Comparison of ENCODE assay signal across 19 cellular contexts in genomic region chr6:142879076-142879475, GRCh38.
A peak's percentile ranks its signal among the peaks of the same experiment; 100 is the strongest.
DNase-seq lines count a peak whose midpoint lies in the region; ATAC-seq and TF ChIP-seq lines count a peak whose summit lies in the region.
"Had no signal": no experiment of that assay in that cellular context is flagged by ENCODE, and none has a peak within 500 bp of the region (broad histone marks: within the 10 kb centered on the region; RNA-seq: fewer than 3 reads in every experiment).

No MANE protein-coding gene starts in this region.

- no peaks in the 10 kb centered on the region for H3K9me3 ChIP-seq in CD8-positive, alpha-beta memory T cell (ENCODE audit: low read length)
- H3K9me3 ChIP-seq in psoas muscle, result no peaks in the 10 kb centered on the region
- H3K9me3 ChIP-seq: left lung, thyroid gland had no signal

- no peaks in the 10 kb centered on the region for H3K36me3 ChIP-seq in CD8-positive, alpha-beta memory T cell (ENCODE audit: insufficient read depth, low read length)
- no peaks in the 10 kb centered on the region for H3K36me3 ChIP-seq in psoas muscle (ENCODE audit: insufficient read depth in 1 of 2, low read depth in 1 of 2)
- H3K36me3 ChIP-seq: left lung, thyroid gland had no signal

- H3K27ac Mint-ChIP-seq in activated CD4-positive, alpha-beta T cell treated with anti-CD3 and anti-CD28 coated beads for 36 hours, result peak overlapping the region; percentile 69
- H3K27ac Mint-ChIP-seq in CD8-positive, alpha-beta memory T cell, result peak overlapping the region in 7 of 8 donors; percentile 3 to 83 (median 35)
- H3K27ac Mint-ChIP-seq in activated naive CD8-positive, alpha-beta T cell, result peak overlapping the region; percentile 82
- no peak overlapping the region for H3K27ac Mint-ChIP-seq in endothelial cell (ENCODE audit: unreplicated experiment)
- H3K27ac Mint-ChIP-seq: activated CD4-positive, alpha-beta T cell treated with anti-CD3 and anti-CD28 coated beads, Interleukin-2, amount 10 ng/mL, durations not matched to agents 7 days and 5 days had no signal

- H3K4me3 Mint-ChIP-seq in activated CD4-positive, alpha-beta T cell treated with anti-CD3 and anti-CD28 coated beads for 36 hours, result no peak overlapping the region
- H3K4me3 Mint-ChIP-seq in CD8-positive, alpha-beta memory T cell, result peak overlapping the region in 1 of 7 donors; percentile 15
- H3K4me3 Mint-ChIP-seq in activated naive CD8-positive, alpha-beta T cell, result no peak overlapping the region
- H3K4me3 Mint-ChIP-seq in endothelial cell (ENCODE audit: unreplicated experiment), result no peak overlapping the region
- H3K4me3 Mint-ChIP-seq: activated CD4-positive, alpha-beta T cell treated with anti-CD3 and anti-CD28 coated beads, Interleukin-2, amount 10 ng/mL, durations not matched to agents 7 days and 5 days had no signal

- intact Hi-C loops in activated CD4-positive, alpha-beta T cell treated with anti-CD3 and anti-CD28 coated beads for 36 hours (cut with DNase I, micrococcal nuclease), result no loop called here
- intact Hi-C loops in psoas muscle (cut with DNase I), result no loop called here

- peaks cover 2% of the 10 kb centered on the region for H3K9me3 Mint-ChIP-seq in activated CD4-positive, alpha-beta T cell treated with anti-CD3 and anti-CD28 coated beads for 36 hours (ENCODE audit: low read depth)
- no peaks in the 10 kb centered on the region for H3K9me3 Mint-ChIP-seq in CD8-positive, alpha-beta memory T cell
- H3K9me3 Mint-ChIP-seq in activated naive CD8-positive, alpha-beta T cell (ENCODE audit: low read depth), result no peaks in the 10 kb centered on the region
- H3K9me3 Mint-ChIP-seq in endothelial cell (ENCODE audit: unreplicated experiment), result no peaks in the 10 kb centered on the region

- TF ChIP-seq CTCF in psoas muscle (IDR thresholded peaks at IDR 0.05) (no peak), endothelial cell (IDR thresholded peaks at IDR 0.05; ENCODE audit: unreplicated experiment) (no peak)

- no peak overlapping the region for H3K27ac ChIP-seq in CD8-positive, alpha-beta memory T cell (ENCODE audit: low read depth, low read length)
- H3K27ac ChIP-seq in psoas muscle, result peak overlapping the region; percentile 7
- H3K27ac ChIP-seq: foreskin keratinocyte, hepatocyte, left lung, thyroid gland had no signal

- 77 to 84% (median 83%) methylated on average over 6 of the region's 6 CpGs for WGBS in psoas muscle, 3 donors

- H3K4me1 Mint-ChIP-seq in activated CD4-positive, alpha-beta T cell treated with anti-CD3 and anti-CD28 coated beads for 36 hours, result peaks cover 91% of the 10 kb centered on the region
- H3K4me1 Mint-ChIP-seq in CD8-positive, alpha-beta memory T cell, result peaks cover 85 to 96% (median 93%) of the 10 kb centered on the region in 3 donors
- H3K4me1 Mint-ChIP-seq in activated naive CD8-positive, alpha-beta T cell (ENCODE audit: low read depth), result peaks cover 91% of the 10 kb centered on the region
- peaks cover 12% of the 10 kb centered on the region for H3K4me1 Mint-ChIP-seq in endothelial cell (ENCODE audit: unreplicated experiment)

- no peaks in the 10 kb centered on the region for H3K27me3 Mint-ChIP-seq in activated CD4-positive, alpha-beta T cell treated with anti-CD3 and anti-CD28 coated beads for 36 hours
- H3K27me3 Mint-ChIP-seq in CD8-positive, alpha-beta memory T cell, result no peaks in the 10 kb centered on the region
- no peaks in the 10 kb centered on the region for H3K27me3 Mint-ChIP-seq in activated naive CD8-positive, alpha-beta T cell
- peaks cover 2% of the 10 kb centered on the region for H3K27me3 Mint-ChIP-seq in endothelial cell (ENCODE audit: unreplicated experiment)
- H3K27me3 Mint-ChIP-seq: activated CD4-positive, alpha-beta T cell treated with anti-CD3 and anti-CD28 coated beads, Interleukin-2, amount 10 ng/mL, durations not matched to agents 7 days and 5 days had no signal

- peaks cover 67% of the 10 kb centered on the region for H3K4me1 ChIP-seq in CD8-positive, alpha-beta memory T cell (ENCODE audit: insufficient read depth, low read length)
- H3K4me1 ChIP-seq in psoas muscle, result peaks cover 66% of the 10 kb centered on the region

- POLR2A ChIA-PET in activated CD4-positive, alpha-beta T cell treated with anti-CD3 and anti-CD28 coated beads for 36 hours (lab: Charles Lee), result no interaction called here
- POLR2A ChIA-PET in CD8-positive, alpha-beta memory T cell (lab: Charles Lee), result no interaction called here

- H3K36me3 Mint-ChIP-seq in activated CD4-positive, alpha-beta T cell treated with anti-CD3 and anti-CD28 coated beads for 36 hours (ENCODE audit: low read depth), result peaks cover 68% of the 10 kb centered on the region
- H3K36me3 Mint-ChIP-seq in CD8-positive, alpha-beta memory T cell, result peaks cover 0 to 26% (median 11%) of the 10 kb centered on the region in 3 donors
- peaks cover 36% of the 10 kb centered on the region for H3K36me3 Mint-ChIP-seq in activated naive CD8-positive, alpha-beta T cell
- H3K36me3 Mint-ChIP-seq in endothelial cell (ENCODE audit: low read depth, unreplicated experiment), result no peaks in the 10 kb centered on the region

- peak; percentile 34 for ATAC-seq in activated CD4-positive, alpha-beta T cell treated with anti-CD3 and anti-CD28 coated beads for 36 hours
- ATAC-seq in psoas muscle, result no peak
- ATAC-seq: foreskin keratinocyte, left lung had no signal

- CTCF ChIA-PET in activated CD4-positive, alpha-beta T cell treated with anti-CD3 and anti-CD28 coated beads for 36 hours (lab: Charles Lee), result no interaction called here
- CTCF ChIA-PET in CD8-positive, alpha-beta memory T cell (lab: Charles Lee), result no interaction called here

- H3K27me3 ChIP-seq in CD8-positive, alpha-beta memory T cell (ENCODE audit: insufficient read depth, low read length, poor library complexity, severe bottlenecking), result no peaks in the 10 kb centered on the region
- H3K27me3 ChIP-seq in psoas muscle (ENCODE audit: insufficient read depth in 3 of 3, low read length in 2 of 3), result no peaks in the 10 kb centered on the region
- H3K27me3 ChIP-seq: foreskin keratinocyte, hepatocyte, left lung, thyroid gland had no signal

- no peak for DNase-seq in activated CD4-positive, alpha-beta T cell treated with anti-CD3 and anti-CD28 coated beads for 36 hours
- no peak for DNase-seq in activated CD4-positive, alpha-beta T cell treated with anti-CD3 and anti-CD28 coated beads for 48 hours
- no peak for DNase-seq in CD8-positive, alpha-beta memory T cell
- no peak for DNase-seq in psoas muscle
- DNase-seq in endothelial cell (ENCODE audit: low spot score), result no peak
- DNase-seq in activated CD4-positive, CD25-positive, alpha-beta regulatory T cell (lab: John Stamatoyannopoulos, UW), result no peak
- DNase-seq in NCI-H1694 treated with DMSO at 0.1 percent for 48 hours (lab: John Stamatoyannopoulos, UW), result no peak
- DNase-seq: 8988T; activated CD4-positive, alpha-beta T cell treated with anti-CD3 and anti-CD28 coated beads, Interleukin-2, amount 10 ng/mL, durations not matched to agents 7 days and 5 days; activated naive CD4-positive, alpha-beta T cell treated with anti-CD3 and anti-CD28 coated beads, Interleukin-2, amount 50 U/mL, for 16 hours; COR-L47; effector CD4-positive, alpha-beta T cell; foreskin keratinocyte; left lung; NCI-H1092 treated with DMSO at 0.1 percent for 48 hours; NCI-H510A treated with DMSO at 0.1 percent for 48 hours; thyroid gland had no signal

- no peak overlapping the region for H3K4me3 ChIP-seq in CD8-positive, alpha-beta memory T cell (ENCODE audit: low read length)
- H3K4me3 ChIP-seq in psoas muscle, result no peak overlapping the region
- H3K4me3 ChIP-seq: hepatocyte, left lung, thyroid gland had no signal
